Comparison of ENCODE assay signal across 22 cellular contexts in the genomic region with DNA sequence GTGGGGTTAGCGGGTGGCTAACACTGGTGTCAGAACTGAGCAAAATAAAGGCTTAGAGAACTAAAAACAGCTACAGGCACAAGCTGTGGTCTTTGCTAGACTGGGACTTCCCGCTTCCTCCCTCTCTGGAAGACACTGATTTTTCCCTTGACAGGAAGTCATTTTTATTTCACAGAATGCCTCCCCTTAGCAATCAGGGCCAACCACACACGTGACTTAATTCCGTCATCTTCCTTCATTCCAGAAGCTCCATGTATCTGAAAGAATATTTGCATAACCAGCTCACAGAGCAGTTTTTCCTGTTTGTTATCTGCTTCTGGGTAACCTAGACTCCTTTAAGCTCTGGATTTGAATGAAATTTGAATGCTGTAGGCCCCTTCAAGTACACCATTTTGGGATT.
"Had no signal": no experiment of that assay in that cellular context is flagged by ENCODE, and none has a peak within 500 bp of the region (broad histone marks: within the 10 kb centered on the region; RNA-seq: fewer than 3 reads in every experiment).

No MANE protein-coding gene starts in this region.

- DNase-seq: activated CD4-positive, alpha-beta memory T cell treated with anti-CD3 and anti-CD28 coated beads for 36 hours; activated CD4-positive, alpha-beta T cell treated with anti-CD3 and anti-CD28 coated beads for 36 hours; activated naive CD4-positive, alpha-beta T cell; activated naive CD8-positive, alpha-beta T cell treated with anti-CD3 and anti-CD28 coated beads for 36 hours; activated T-cell treated with anti-CD3 and anti-CD28 coated beads for 4 hours; amniotic stem cell; effector memory CD8-positive, alpha-beta T cell; left colon; lower lobe of right lung; sigmoid colon; stimulated activated CD4-positive, alpha-beta T cell treated with anti-CD3 and anti-CD28 coated beads, Interleukin-12 subunit alpha, Interleukin-12 subunit beta, amount 100 ng/mL, for 4 hours; stimulated activated CD4-positive, alpha-beta T cell treated with anti-CD3 and anti-CD28 coated beads, Interleukin-1b, Interleukin-23, amount 100 ng/mL, for 48 hours; stimulated activated CD8-positive, alpha-beta memory T cell treated with anti-CD3 and anti-CD28 coated beads, Interleukin-4, amount 100 ng/mL, for 48 hours; stimulated activated naive CD4-positive, alpha-beta T cell; substantia nigra; tibial artery; uterus had no signal

- H3K36me3 ChIP-seq: lower lobe of right lung, sigmoid colon, tibial artery, uterus had no signal

- H3K27ac Mint-ChIP-seq: activated CD4-positive, alpha-beta memory T cell treated with anti-CD3 and anti-CD28 coated beads for 36 hours; activated CD4-positive, alpha-beta T cell treated with anti-CD3 and anti-CD28 coated beads for 36 hours; activated naive CD8-positive, alpha-beta T cell treated with anti-CD3 and anti-CD28 coated beads for 36 hours; activated T-helper 17 cell treated with anti-CD3 and anti-CD28 coated beads, Interleukin-2, amount 50 U/mL, for 72 hours; effector memory CD8-positive, alpha-beta T cell; mesothelial cell of epicardium; nephron; T-helper 2 cell treated with Interferon-gamma antibody and Interleukin-4, amounts not matched to agents 5 μg/mL and 100 μg/mL, for 36 hours; WTC11 had no signal

- ATAC-seq: activated CD4-positive, alpha-beta T cell treated with anti-CD3 and anti-CD28 coated beads for 36 hours; activated T-helper 17 cell treated with anti-CD3 and anti-CD28 coated beads, Interleukin-2, amount 50 U/mL, for 72 hours; effector memory CD8-positive, alpha-beta T cell; left colon; lower lobe of right lung; WTC11 had no signal

- H3K4me3 ChIP-seq: lower lobe of right lung, sigmoid colon, tibial artery, uterus had no signal

- H3K9me3 Mint-ChIP-seq: activated naive CD8-positive, alpha-beta T cell treated with anti-CD3 and anti-CD28 coated beads for 36 hours; activated T-helper 17 cell treated with anti-CD3 and anti-CD28 coated beads, Interleukin-2, amount 50 U/mL, for 72 hours had no signal

- H3K4me1 Mint-ChIP-seq: activated CD4-positive, alpha-beta T cell treated with anti-CD3 and anti-CD28 coated beads for 36 hours; activated naive CD8-positive, alpha-beta T cell treated with anti-CD3 and anti-CD28 coated beads for 36 hours; activated T-helper 17 cell treated with anti-CD3 and anti-CD28 coated beads, Interleukin-2, amount 50 U/mL, for 72 hours; mesothelial cell of epicardium; WTC11 had no signal

- H3K4me3 Mint-ChIP-seq: activated CD4-positive, alpha-beta memory T cell treated with anti-CD3 and anti-CD28 coated beads for 36 hours; activated CD4-positive, alpha-beta T cell treated with anti-CD3 and anti-CD28 coated beads for 36 hours; activated naive CD8-positive, alpha-beta T cell treated with anti-CD3 and anti-CD28 coated beads for 36 hours; activated T-helper 17 cell treated with anti-CD3 and anti-CD28 coated beads, Interleukin-2, amount 50 U/mL, for 72 hours; effector memory CD8-positive, alpha-beta T cell; mesothelial cell of epicardium; nephron; T-helper 2 cell treated with Interferon-gamma antibody and Interleukin-4, amounts not matched to agents 5 μg/mL and 100 μg/mL, for 36 hours; WTC11 had no signal

- H3K36me3 Mint-ChIP-seq: activated CD4-positive, alpha-beta memory T cell treated with anti-CD3 and anti-CD28 coated beads for 36 hours; activated naive CD8-positive, alpha-beta T cell treated with anti-CD3 and anti-CD28 coated beads for 36 hours had no signal

- H3K27ac ChIP-seq: lower lobe of right lung, sigmoid colon, tibial artery, uterus had no signal

- H3K4me1 ChIP-seq: lower lobe of right lung, sigmoid colon, tibial artery, uterus had no signal

- H3K27me3 Mint-ChIP-seq: activated CD4-positive, alpha-beta memory T cell treated with anti-CD3 and anti-CD28 coated beads for 36 hours; activated CD4-positive, alpha-beta T cell treated with anti-CD3 and anti-CD28 coated beads for 36 hours; activated naive CD8-positive, alpha-beta T cell treated with anti-CD3 and anti-CD28 coated beads for 36 hours; activated T-helper 17 cell treated with anti-CD3 and anti-CD28 coated beads, Interleukin-2, amount 50 U/mL, for 72 hours; effector memory CD8-positive, alpha-beta T cell had no signal

- H3K27me3 ChIP-seq: sigmoid colon, tibial artery, uterus had no signal

- H3K9me3 ChIP-seq: lower lobe of right lung, sigmoid colon, tibial artery, uterus had no signal
